In genomic region chr11:16860632-16861031, GRCh38 we compare ENCODE assay signal across 17 cellular contexts.
A peak's percentile ranks its signal among the peaks of the same experiment; 100 is the strongest.
DNase-seq lines count a peak whose midpoint lies in the region; ATAC-seq, FAIRE-seq and TF ChIP-seq lines count a peak whose summit lies in the region.
"Had no signal": no experiment of that assay in that cellular context is flagged by ENCODE, and none has a peak within 500 bp of the region (broad histone marks: within the 10 kb centered on the region; RNA-seq: fewer than 3 reads in every experiment).

No MANE protein-coding gene starts in this region.

- H3K56ac ChIP-seq in mesendoderm (ENCODE audit: low read length), result no peak overlapping the region

- no peak overlapping the region for H4K8ac ChIP-seq in mesendoderm (ENCODE audit: low read depth, low read length)

- no peak overlapping the region for H2BK5ac ChIP-seq in mesendoderm (ENCODE audit: low read length)

- H3K4me2 ChIP-seq in BLaER1 (0 out of 2 replicates have a peak overlapping the region, but pooled peaks have one; percentile 6), mesendoderm (ENCODE audit: low read length) (no peak overlapping the region)

- H3K36me3 ChIP-seq in BLaER1 (no peaks in the 10 kb centered on the region), mesendoderm (ENCODE audit: control insufficient read depth, insufficient read depth, low read length) (no peaks in the 10 kb centered on the region)

- H3K23ac ChIP-seq in mesendoderm (ENCODE audit: low read length), result no peak overlapping the region

- WGBS in mesendoderm (ENCODE audit: extremely low coverage, insufficient coverage, low lambda C conversion rate), result no CpG with 5 or more reads among the region's 1 CpG

- H3K4ac ChIP-seq in mesendoderm (ENCODE audit: low read depth, low read length), result no peak overlapping the region

- H3K27me3 ChIP-seq in BLaER1 (no peaks in the 10 kb centered on the region), mesendoderm (ENCODE audit: insufficient read depth, low read length, poor library complexity) (no peaks in the 10 kb centered on the region)

- H3K4me3 ChIP-seq in BLaER1 (no peak overlapping the region), mesendoderm (ENCODE audit: low read length) (no peak overlapping the region)

- no peaks in the 10 kb centered on the region for H3K79me2 ChIP-seq in mesendoderm (ENCODE audit: control insufficient read depth, insufficient read depth, low read length)

- no peak for FAIRE-seq in GM12891 (lab: Jason Lieb, UNC)
- FAIRE-seq: GM19239 had no signal

- no peak overlapping the region for H4K5ac ChIP-seq in mesendoderm (ENCODE audit: low read length)

- H2BK15ac ChIP-seq in mesendoderm (replicated peaks; ENCODE audit: low read depth), result no peak overlapping the region

- H3K9ac ChIP-seq in BLaER1, result no peak overlapping the region
- H3K9ac ChIP-seq in mesendoderm (ENCODE audit: low read length), result no peak overlapping the region

- no peak overlapping the region for H3K27ac ChIP-seq in BLaER1
- H3K27ac ChIP-seq in VCaP, result peak overlapping the region; percentile 83
- H3K27ac ChIP-seq in mesendoderm (ENCODE audit: low read depth, low read length), result no peak overlapping the region

- no peak for TF ChIP-seq CTCF in VCaP (conservative IDR thresholded peaks at IDR 0.05)

- H3K9me3 ChIP-seq in BLaER1, result no peaks in the 10 kb centered on the region

- TF ChIP-seq POLR2A in GM12891 (IDR thresholded peaks at IDR 0.05; ENCODE audit: low read depth, low read length), result no peak

- H3K18ac ChIP-seq in mesendoderm (ENCODE audit: low read length), result peak overlapping the region; percentile 52

- H2BK120ac ChIP-seq in mesendoderm (ENCODE audit: low read depth, low read length), result no peak overlapping the region

- H2AK5ac ChIP-seq in mesendoderm (ENCODE audit: low read length), result no peak overlapping the region

- H3K4me1 ChIP-seq in BLaER1 (peaks cover 9% of the 10 kb centered on the region; the same call in 1 of the 2 replicates), mesendoderm (ENCODE audit: control insufficient read depth, low read depth, low read length) (peaks cover 6% of the 10 kb centered on the region)

- DNase-seq in KBM-7, result peak; percentile 8
- DNase-seq in mesendoderm, result no peak
- no peak for DNase-seq in retina
- DNase-seq in GM12891 (ENCODE audit: insufficient read length, low spot score), result no peak
- DNase-seq in activated CD4-positive, CD25-positive, alpha-beta regulatory T cell (lab: John Stamatoyannopoulos, UW), result no peak
- DNase-seq: AML-193; CD4-positive, CD25-positive, alpha-beta regulatory T cell; NCI-H1436; NCI-H2029 treated with DMSO at 0.1 percent for 48 hours; NCI-H524; SHP77 treated with DMSO at 0.1 percent for 48 hours had no signal

- in situ Hi-C loops in KBM-7 (cut with MboI; ENCODE audit: low pct_unique_long_range_greater_than_20kb, low sequenced_read_pairs), result no loop called here

- ATAC-seq in GM18519 (IDR thresholded peaks at IDR 0.05; ENCODE audit: low FRiP score, unreplicated experiment), result no peak
- ATAC-seq: HCT116, Panc1 had no signal

- H4K20me1 ChIP-seq in BLaER1, result no peaks in the 10 kb centered on the region

- no peaks in the 10 kb centered on the region for H3K79me1 ChIP-seq in mesendoderm (ENCODE audit: low read length)

TF ChIP-seq in GM12891, 5 proteins besides CTCF, POLR2A, EP300 and RAD21:
- TF ChIP-seq SPI1 (IDR thresholded peaks at IDR 0.05; ENCODE audit: low read depth, low read length), result no peak
- no peak for TF ChIP-seq PAX5 (IDR thresholded peaks at IDR 0.05; ENCODE audit: insufficient read depth, low read length, severe bottlenecking)
- TF ChIP-seq POLR2AphosphoS5 (IDR thresholded peaks at IDR 0.05; ENCODE audit: low read depth, low read length), result no peak
- no peak for TF ChIP-seq POU2F2 (IDR thresholded peaks at IDR 0.05; ENCODE audit: low read depth, low read length)
- no peak for TF ChIP-seq TAF1 (IDR thresholded peaks at IDR 0.05; ENCODE audit: low read depth, low read length)
